In the genomic region with DNA sequence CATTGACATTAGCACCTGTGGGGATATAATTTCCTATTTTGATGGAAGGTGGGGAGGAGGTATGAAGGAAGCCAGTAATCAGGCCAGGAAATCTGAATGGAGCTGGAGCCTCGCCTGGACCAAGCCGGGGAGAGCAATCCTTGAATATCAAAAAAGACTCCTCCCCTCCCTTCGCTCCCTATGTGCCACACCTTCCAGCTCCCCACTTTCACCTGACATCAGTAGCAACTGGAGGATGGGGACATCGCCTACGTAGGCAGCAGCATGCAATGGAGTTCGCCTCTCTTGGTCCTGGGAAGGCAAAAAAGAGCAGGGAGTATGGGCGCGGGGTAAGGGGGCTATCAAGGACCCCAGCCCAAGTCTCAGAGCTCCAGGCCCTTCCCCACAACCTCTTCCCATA, we compare ENCODE assay signal across 8 cellular contexts. TPM values are rescaled to one million over a fixed set of nuclear protein-coding genes. Genes with fewer than 3 reads are reported as not detected.
DNase-seq lines count a peak whose midpoint lies in the region; ATAC-seq and TF ChIP-seq lines count a peak whose summit lies in the region.

No MANE protein-coding gene starts in this region.

- no peak for TF ChIP-seq CTCF in kidney epithelial cell (IDR thresholded peaks at IDR 0.05; ENCODE audit: insufficient read depth, low read length, poor library complexity, severe bottlenecking)
- TF ChIP-seq CTCF in suprapubic skin (IDR thresholded peaks at IDR 0.05) = no peak

- H3K27ac Mint-ChIP-seq in T-helper 2 cell treated with Interferon-gamma antibody and Interleukin-4, amounts not matched to agents 5 μg/mL and 100 μg/mL, for 36 hours = peak overlapping the region; percentile 46
- H3K27ac Mint-ChIP-seq in activated naive CD8-positive, alpha-beta T cell treated with anti-CD3 and anti-CD28 coated beads, Interleukin-2, amount 10 ng/mL, durations not matched to agents 7 days and 5 days = no peak overlapping the region

- no peak for TF ChIP-seq POLR2A in suprapubic skin (IDR thresholded peaks at IDR 0.05)

- peaks cover 7% of the 10 kb centered on the region for H3K36me3 ChIP-seq in kidney epithelial cell (ENCODE audit: control insufficient read depth, insufficient read depth, low read length)
- peaks cover 41% of the 10 kb centered on the region for H3K36me3 ChIP-seq in suprapubic skin

- H3K27me3 ChIP-seq in kidney epithelial cell (ENCODE audit: control insufficient read depth, insufficient read depth, low read length) (no peaks in the 10 kb centered on the region), suprapubic skin (no peaks in the 10 kb centered on the region)

- H3K9me3 Mint-ChIP-seq in T-helper 2 cell treated with Interferon-gamma antibody and Interleukin-4, amounts not matched to agents 5 μg/mL and 100 μg/mL, for 36 hours = no peaks in the 10 kb centered on the region
- H3K9me3 Mint-ChIP-seq in activated naive CD8-positive, alpha-beta T cell treated with anti-CD3 and anti-CD28 coated beads, Interleukin-2, amount 10 ng/mL, durations not matched to agents 7 days and 5 days = no peaks in the 10 kb centered on the region

- H3K27ac ChIP-seq in suprapubic skin = no peak overlapping the region

- ATAC-seq in activated naive CD8-positive, alpha-beta T cell treated with anti-CD3 and anti-CD28 coated beads, Interleukin-2, amount 10 ng/mL, durations not matched to agents 7 days and 5 days (ENCODE audit: low read depth) = no peak

- POLR2A ChIA-PET in activated naive CD8-positive, alpha-beta T cell treated with anti-CD3 and anti-CD28 coated beads, Interleukin-2, amount 10 ng/mL, durations not matched to agents 7 days and 5 days (lab: Charles Lee) = interaction anchor here (0.9 to 2.3 kb wide), 3 partner anchors 10 to 192 kb away, joined by 4 to 16 read pairs (median 5); a partner anchor contains a TSS

- no peaks in the 10 kb centered on the region for H3K27me3 Mint-ChIP-seq in T-helper 2 cell treated with Interferon-gamma antibody and Interleukin-4, amounts not matched to agents 5 μg/mL and 100 μg/mL, for 36 hours (ENCODE audit: low read depth)
- no peaks in the 10 kb centered on the region for H3K27me3 Mint-ChIP-seq in activated naive CD8-positive, alpha-beta T cell treated with anti-CD3 and anti-CD28 coated beads, Interleukin-2, amount 10 ng/mL, durations not matched to agents 7 days and 5 days

- DNase-seq in T-helper 2 cell treated with Interferon-gamma antibody and Interleukin-4, amounts not matched to agents 5 μg/mL and 100 μg/mL, for 36 hours (ENCODE audit: low spot score) = no peak
- no peak for DNase-seq in T-helper 2 cell
- DNase-seq in activated naive CD8-positive, alpha-beta T cell treated with anti-CD3 and anti-CD28 coated beads, Interleukin-2, amount 10 ng/mL, durations not matched to agents 7 days and 5 days = no peak
- no peak for DNase-seq in kidney epithelial cell (ENCODE audit: low read depth)
- no peak for DNase-seq in suprapubic skin (ENCODE audit: low spot score in 2 of 2)
- no peak for DNase-seq in NK-92 (lab: John Stamatoyannopoulos, UW; ENCODE audit: unreplicated experiment)
- DNase-seq in retina = no peak
- no peak for DNase-seq in iPS-NIHi11 (ENCODE audit: low spot score)

- peaks cover 31% of the 10 kb centered on the region for H3K4me1 ChIP-seq in suprapubic skin

- H3K9me3 ChIP-seq in suprapubic skin = no peaks in the 10 kb centered on the region

- 38% methylated on average over 8 of the region's 8 CpGs for WGBS in suprapubic skin

- peaks cover 22% of the 10 kb centered on the region for H3K36me3 Mint-ChIP-seq in T-helper 2 cell treated with Interferon-gamma antibody and Interleukin-4, amounts not matched to agents 5 μg/mL and 100 μg/mL, for 36 hours (ENCODE audit: low read depth)
- H3K36me3 Mint-ChIP-seq in activated naive CD8-positive, alpha-beta T cell treated with anti-CD3 and anti-CD28 coated beads, Interleukin-2, amount 10 ng/mL, durations not matched to agents 7 days and 5 days = peaks cover 7% of the 10 kb centered on the region

- H3K4me3 ChIP-seq in kidney epithelial cell (ENCODE audit: low read depth, low read length) (peak overlapping the region; percentile 91), suprapubic skin (peak overlapping the region; percentile 79)

- TF ChIP-seq EP300 in suprapubic skin (IDR thresholded peaks at IDR 0.05) = no peak

- H3K4me1 Mint-ChIP-seq in T-helper 2 cell treated with Interferon-gamma antibody and Interleukin-4, amounts not matched to agents 5 μg/mL and 100 μg/mL, for 36 hours (ENCODE audit: low read depth) = peaks cover 10% of the 10 kb centered on the region
- H3K4me1 Mint-ChIP-seq in activated naive CD8-positive, alpha-beta T cell treated with anti-CD3 and anti-CD28 coated beads, Interleukin-2, amount 10 ng/mL, durations not matched to agents 7 days and 5 days = peaks cover 19% of the 10 kb centered on the region

- peak overlapping the region; percentile 87 for H3K4me3 Mint-ChIP-seq in T-helper 2 cell treated with Interferon-gamma antibody and Interleukin-4, amounts not matched to agents 5 μg/mL and 100 μg/mL, for 36 hours
- peak overlapping the region; percentile 87 for H3K4me3 Mint-ChIP-seq in activated naive CD8-positive, alpha-beta T cell treated with anti-CD3 and anti-CD28 coated beads, Interleukin-2, amount 10 ng/mL, durations not matched to agents 7 days and 5 days

RNA-seq across cellular contexts. Expression of a gene that starts 1.1 kb away (rescaled TPM):
- 10 to 100 TPM; 45.3 to 49.4 TPM for total RNA-seq in activated naive CD8-positive, alpha-beta T cell treated with anti-CD3 and anti-CD28 coated beads, Interleukin-2, amount 10 ng/mL, durations not matched to agents 7 days and 5 days
- total RNA-seq in kidney epithelial cell = 38.8 and 45.2 TPM in 2 replicates
- 10 to 100 TPM; 20.3 to 33.6 (median 24.6) TPM for total RNA-seq in suprapubic skin

RNA-seq across cellular contexts. Expression of a gene that starts 9.7 kb away (rescaled TPM):
- 10 to 100 TPM; 23.3 to 26.0 TPM for total RNA-seq in activated naive CD8-positive, alpha-beta T cell treated with anti-CD3 and anti-CD28 coated beads, Interleukin-2, amount 10 ng/mL, durations not matched to agents 7 days and 5 days
- 13.7 and 14.6 TPM in 2 replicates for total RNA-seq in kidney epithelial cell
- 10 to 100 TPM in 1 of 4 donors, 1 to 10 TPM in 3; 3.4 to 17.0 (median 7.6) TPM for total RNA-seq in suprapubic skin

RNA-seq across cellular contexts. Expression of a gene that starts 27.2 kb away (rescaled TPM):
- total RNA-seq in activated naive CD8-positive, alpha-beta T cell treated with anti-CD3 and anti-CD28 coated beads, Interleukin-2, amount 10 ng/mL, durations not matched to agents 7 days and 5 days = 1 to 10 TPM in 1 of 2 experiments, not detected in 1; 1.4 TPM
- total RNA-seq in kidney epithelial cell (0.08 TPM in 1 of 2 replicates, not detected in the other), suprapubic skin (1 to 10 TPM in 2 of 4 donors, not detected in 2; 1.3 to 2.4 TPM)

RNA-seq across cellular contexts. Expression of a gene that starts 32.9 kb away (rescaled TPM):
- 10 to 100 TPM; 43.4 to 47.1 TPM for total RNA-seq in activated naive CD8-positive, alpha-beta T cell treated with anti-CD3 and anti-CD28 coated beads, Interleukin-2, amount 10 ng/mL, durations not matched to agents 7 days and 5 days
- 38.9 and 47.6 TPM in 2 replicates for total RNA-seq in kidney epithelial cell
- total RNA-seq in suprapubic skin = 10 to 100 TPM; 13.3 to 23.7 (median 20.1) TPM

RNA-seq across cellular contexts. Expression of a gene that starts 35.3 kb away (rescaled TPM):
- 10 to 100 TPM; 36.1 to 38.1 TPM for total RNA-seq in activated naive CD8-positive, alpha-beta T cell treated with anti-CD3 and anti-CD28 coated beads, Interleukin-2, amount 10 ng/mL, durations not matched to agents 7 days and 5 days
- total RNA-seq in kidney epithelial cell (77.4 and 94.0 TPM in 2 replicates), suprapubic skin (10 to 100 TPM; 28.4 to 60.6 (median 35.8) TPM)
